In the genomic region with DNA sequence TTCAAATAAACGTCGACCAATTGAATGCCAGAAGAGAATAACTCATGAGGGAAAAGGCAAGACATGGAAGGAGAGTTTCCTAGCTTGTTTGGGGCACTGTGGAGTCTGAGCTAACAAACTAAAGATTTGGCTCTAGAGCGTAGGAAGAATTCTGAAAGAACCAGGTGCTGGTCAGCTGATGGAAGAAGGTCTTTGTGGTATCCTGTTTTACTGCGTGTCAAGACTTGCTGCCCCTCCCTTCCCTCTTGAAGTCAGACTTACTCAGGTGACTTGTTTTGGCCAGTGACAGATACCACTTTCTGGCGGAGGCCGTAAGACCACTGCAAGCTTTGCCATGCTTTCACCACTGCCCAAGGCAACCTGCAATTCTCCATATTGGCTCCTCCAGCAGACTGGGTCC, we compare ENCODE assay signal across 9 cellular contexts. TPM values are rescaled to one million over a fixed set of nuclear protein-coding genes. Genes with fewer than 3 reads are reported as not detected.
A peak's percentile ranks its signal among the peaks of the same experiment; 100 is the strongest.
DNase-seq lines count a peak whose midpoint lies in the region; ATAC-seq and TF ChIP-seq lines count a peak whose summit lies in the region.
"Had no signal": no experiment of that assay in that cellular context is flagged by ENCODE, and none has a peak within 500 bp of the region (broad histone marks: within the 10 kb centered on the region; RNA-seq: fewer than 3 reads in every experiment).

No MANE protein-coding gene starts in this region.

- H3K4me1 ChIP-seq in DOHH2 (ENCODE audit: control insufficient read depth, low read length) = peaks cover 32% of the 10 kb centered on the region
- H3K4me1 ChIP-seq in OCI-LY3 (ENCODE audit: low read length) = peaks cover 17% of the 10 kb centered on the region
- peaks cover 14 to 19% of the 10 kb centered on the region in 2 experiments for H3K4me1 ChIP-seq in trophoblast cell (ENCODE audit: control insufficient read depth in 1 of 2, insufficient read depth in 2 of 2, low read length in 2 of 2)

- intact Hi-C loops in dorsolateral prefrontal cortex (cut with DNase I) = no loop called here

- no peak overlapping the region for H2AK5ac ChIP-seq in trophoblast cell (ENCODE audit: low read length)

- H3K27me3 ChIP-seq in DOHH2 (ENCODE audit: control insufficient read depth, low read length) (no peaks in the 10 kb centered on the region), OCI-LY3 (ENCODE audit: low read depth, low read length) (no peaks in the 10 kb centered on the region), dorsolateral prefrontal cortex (no peaks in the 10 kb centered on the region), trophoblast cell (ENCODE audit: insufficient read depth, low read length) (no peaks in the 10 kb centered on the region)

- H3K27ac ChIP-seq in DOHH2 (ENCODE audit: low read depth, low read length) = peak overlapping the region; percentile 77
- H3K27ac ChIP-seq in OCI-LY3 (ENCODE audit: low read length) = peak overlapping the region; percentile 92
- H3K27ac ChIP-seq in dorsolateral prefrontal cortex = peak overlapping the region in 42 of 59 donors; percentile 1 to 78 (median 58)
- H3K27ac ChIP-seq in trophoblast cell (ENCODE audit: low read depth, low read length) = peak overlapping the region; percentile 30

- H3K79me1 ChIP-seq in trophoblast cell (ENCODE audit: low read length) = peaks cover 5% of the 10 kb centered on the region

- peak overlapping the region; percentile 46 for H2BK12ac ChIP-seq in trophoblast cell (ENCODE audit: low read length)

- H3K4me2 ChIP-seq in DOHH2 (ENCODE audit: low read length) = peak overlapping the region; percentile 97
- peak overlapping the region; percentile 79 for H3K4me2 ChIP-seq in OCI-LY3 (ENCODE audit: low read length)
- no peak overlapping the region for H3K4me2 ChIP-seq in trophoblast cell (ENCODE audit: low read length)

- H3K79me2 ChIP-seq in DOHH2 (ENCODE audit: control insufficient read depth, low read length) = peaks cover 36% of the 10 kb centered on the region
- H3K79me2 ChIP-seq in OCI-LY3 (ENCODE audit: low read length) = peaks cover 37% of the 10 kb centered on the region
- peaks cover 2% of the 10 kb centered on the region for H3K79me2 ChIP-seq in trophoblast cell (ENCODE audit: control insufficient read depth, insufficient read depth, low read length, poor library complexity)

- no peak overlapping the region for H4K8ac ChIP-seq in trophoblast cell (ENCODE audit: low read depth, low read length)

- H3K9ac ChIP-seq in OCI-LY3 (ENCODE audit: low read length) = peak overlapping the region; percentile 89; the same call in 1 of the 2 replicates
- no peak overlapping the region for H3K9ac ChIP-seq in trophoblast cell (ENCODE audit: low read length)

- H3K36me3 ChIP-seq in DOHH2 (ENCODE audit: control insufficient read depth, low read length) (peaks cover 57% of the 10 kb centered on the region), OCI-LY3 (replicated peaks; ENCODE audit: low read depth, low read length) (peaks cover 35% of the 10 kb centered on the region), trophoblast cell (ENCODE audit: control insufficient read depth in 1 of 2, insufficient read depth in 2 of 2, low read length in 2 of 2) (peaks cover 7 to 19% of the 10 kb centered on the region in 2 experiments)

- H4K91ac ChIP-seq in trophoblast cell (ENCODE audit: low read depth, low read length) = no peak overlapping the region

- H3F3A ChIP-seq in DOHH2 (ENCODE audit: control insufficient read depth, insufficient read depth) = no peaks in the 10 kb centered on the region

- H2BK5ac ChIP-seq in trophoblast cell (ENCODE audit: low read depth, low read length, poor library complexity) = peak overlapping the region; percentile 0

- peak overlapping the region; percentile 27 for H2BK120ac ChIP-seq in trophoblast cell (ENCODE audit: insufficient read depth, low read length, poor library complexity)

- no peaks in the 10 kb centered on the region for H3K9me3 ChIP-seq in DOHH2 (ENCODE audit: control insufficient read depth, insufficient read depth, low read length)
- H3K9me3 ChIP-seq in OCI-LY3 (ENCODE audit: insufficient read depth, low read length) = no peaks in the 10 kb centered on the region
- peaks cover 2% of the 10 kb centered on the region for H3K9me3 ChIP-seq in trophoblast cell (ENCODE audit: insufficient read depth, low read depth, low read length)

- H3K4me3 ChIP-seq in DOHH2 (ENCODE audit: low read length) = peak overlapping the region; percentile 96
- peak overlapping the region; percentile 89; the same call in 1 of the 2 replicates for H3K4me3 ChIP-seq in OCI-LY3 (ENCODE audit: low read length)
- no peak overlapping the region for H3K4me3 ChIP-seq in dorsolateral prefrontal cortex
- H3K4me3 ChIP-seq in trophoblast cell (ENCODE audit: low read depth, low read length) = no peak overlapping the region

- no peak overlapping the region for H3K4ac ChIP-seq in trophoblast cell (ENCODE audit: low read depth, low read length)

- H3K14ac ChIP-seq in trophoblast cell (ENCODE audit: low read length) = no peak overlapping the region

- H3K18ac ChIP-seq in trophoblast cell (ENCODE audit: low read length) = no peak overlapping the region

- no peak overlapping the region for H3K23ac ChIP-seq in trophoblast cell (ENCODE audit: low read length)

- H2AFZ ChIP-seq in OCI-LY3 (ENCODE audit: low read depth, low read length) (peak overlapping the region; percentile 48; the same call in 1 of the 2 replicates), trophoblast cell (ENCODE audit: insufficient read depth, low read length, poor library complexity) (no peak overlapping the region)

- H4K20me1 ChIP-seq in DOHH2 (ENCODE audit: control insufficient read depth, insufficient read depth, low read depth, low read length) (no peaks in the 10 kb centered on the region), OCI-LY3 (ENCODE audit: insufficient read depth, low read length) (no peaks in the 10 kb centered on the region)

- no peak for TF ChIP-seq CTCF in DOHH2 (IDR thresholded peaks at IDR 0.05; ENCODE audit: low read depth, low read length, poor library complexity, severe bottlenecking)
- TF ChIP-seq CTCF in OCI-LY3 (IDR thresholded peaks at IDR 0.05; ENCODE audit: low read depth, low read length) = no peak
- TF ChIP-seq CTCF in dorsolateral prefrontal cortex (IDR thresholded peaks at IDR 0.05 in 54 of 56, conservative IDR thresholded peaks at IDR 0.05 in 2 of 56; ENCODE audit: low read depth in 1 of 56, partially characterized antibody in 56 of 56) = no peak

- no peaks in the 10 kb centered on the region for H3K9me2 ChIP-seq in DOHH2 (replicated peaks; ENCODE audit: control insufficient read depth, low read length)

- WGBS in trophoblast cell (ENCODE audit: extremely low coverage, insufficient coverage, insufficient read length) = no CpG with 5 or more reads among the region's 6 CpGs

- H4K12ac ChIP-seq in trophoblast cell (ENCODE audit: low read depth, low read length) = no peak overlapping the region

- no peak for DNase-seq in dorsolateral prefrontal cortex
- peak; percentile 33 to 57 for DNase-seq in trophoblast cell
- DNase-seq in stimulated activated CD4-positive, alpha-beta T cell treated with anti-CD3 and anti-CD28 coated beads, Interleukin-4, amount 100 ng/mL, for 4 hours = no peak
- DNase-seq in ecto neural progenitor cell (ENCODE audit: low spot score) = no peak
- DNase-seq in islet precursor cell = no peak
- DNase-seq: DMS79 treated with DMSO at 0.1 percent for 48 hours had no signal

- ATAC-seq in GM18519 (IDR thresholded peaks at IDR 0.05; ENCODE audit: low FRiP score, unreplicated experiment) = no peak

RNA-seq across cellular contexts. Expression of a gene that starts 0.7 kb away (rescaled TPM):
- 10 to 100 TPM in 116 of 120 experiments, 1 to 10 TPM in 4; 5.5 to 70.2 (median 21.0) TPM for total RNA-seq in dorsolateral prefrontal cortex
- polyA plus RNA-seq in trophoblast cell (2013) = 1.2 and 1.3 TPM in 2 replicates

Comparison
In these comparisons a context has a peak if more than half of its experiments do, and no peak if none do; other contexts are left out.
1. H3K27ac ChIP-seq: peak in every context shown above with its lines; median percentile 92 in OCI-LY3; 77 in DOHH2; 58 in dorsolateral prefrontal cortex; 30 in trophoblast cell.
2. H3K4me3 ChIP-seq: peak in DOHH2 (single experiment) and OCI-LY3 (single experiment); none in dorsolateral prefrontal cortex (0 of 59) and trophoblast cell (single experiment).
3. DNase-seq: peak in trophoblast cell (2 of 2); none in dorsolateral prefrontal cortex (0 of 10), stimulated activated CD4-positive, alpha-beta T cell treated with anti-CD3 and anti-CD28 coated beads, Interleukin-4, amount 100 ng/mL, for 4 hours (0 of 2), ecto neural progenitor cell (single experiment) and islet precursor cell (single experiment).